16 cellular contexts compared by ENCODE assay signal in the genomic region with DNA sequence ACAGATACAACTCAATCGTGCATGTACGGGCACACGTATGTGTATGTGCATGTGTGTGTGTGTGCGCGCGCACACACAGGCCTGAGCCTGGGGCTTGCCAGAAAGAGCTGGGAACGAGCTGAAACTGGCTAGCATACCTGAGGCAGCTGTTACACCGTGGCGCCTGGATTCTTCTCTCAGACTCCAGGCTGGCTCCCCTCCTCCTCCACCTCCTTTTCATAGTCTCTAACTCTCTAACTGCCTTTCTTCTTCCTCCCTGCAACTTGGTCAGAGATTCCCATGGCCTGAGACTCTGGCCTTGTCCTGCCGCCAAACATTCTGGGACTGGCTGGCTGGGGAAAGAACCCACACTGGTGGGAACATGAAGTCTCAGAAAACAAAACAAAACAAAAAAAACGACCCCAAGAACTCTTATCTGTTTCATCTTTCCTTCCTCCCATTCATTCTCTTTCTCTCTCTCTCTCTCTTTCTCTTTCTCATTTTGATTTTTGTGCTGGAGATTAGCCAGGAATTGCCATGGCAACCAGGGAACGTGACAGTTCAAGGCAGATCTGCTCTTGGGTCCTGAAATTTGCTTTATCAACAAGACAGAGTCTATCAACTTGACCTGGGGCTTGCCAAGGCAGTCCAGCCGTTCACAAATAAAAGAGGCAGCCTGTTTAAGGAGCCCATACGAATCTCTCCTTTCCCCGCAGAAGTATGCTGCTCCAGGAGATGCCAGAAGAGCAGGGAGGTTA.
DNase-seq lines count a peak whose midpoint lies in the region; ATAC-seq lines count a peak whose summit lies in the region.
"Had no signal": no experiment of that assay in that cellular context is flagged by ENCODE, and none has a peak within 500 bp of the region (broad histone marks: within the 10 kb centered on the region; RNA-seq: fewer than 3 reads in every experiment).

No MANE protein-coding gene starts in this region.

- H3K4me2 ChIP-seq in trophoblast cell (ENCODE audit: low read length): no peak overlapping the region
- H3K4me2 ChIP-seq: BLaER1 treated with 17β-estradiol and CSF1 and Interleukin-3, amounts not matched to agents 10 nM and 100 nM had no signal

- H3K79me1 ChIP-seq in trophoblast cell (ENCODE audit: low read length): peaks cover 6% of the 10 kb centered on the region

- H3K4me3 ChIP-seq in SJCRH30 (peak overlapping the region; percentile 21), right cardiac atrium (ENCODE audit: low read length) (peak overlapping the region; percentile 15), trophoblast cell (ENCODE audit: low read depth, low read length) (no peak overlapping the region)
- H3K4me3 ChIP-seq: BLaER1 treated with 17β-estradiol and CSF1 and Interleukin-3, amounts not matched to agents 10 nM and 100 nM; GM12878; MG63; SJSA1 had no signal

- no peak overlapping the region for H3K9ac ChIP-seq in trophoblast cell (ENCODE audit: low read length)
- H3K9ac ChIP-seq: BLaER1 treated with 17β-estradiol and CSF1 and Interleukin-3, amounts not matched to agents 10 nM and 100 nM had no signal

- H3K14ac ChIP-seq in trophoblast cell (ENCODE audit: low read length): no peak overlapping the region

- peak overlapping the region; percentile 45 for H3K18ac ChIP-seq in trophoblast cell (ENCODE audit: low read length)

- no peaks in the 10 kb centered on the region for H3K27me3 ChIP-seq in SJCRH30
- no peaks in the 10 kb centered on the region for H3K27me3 ChIP-seq in right cardiac atrium (ENCODE audit: control insufficient read depth, insufficient read depth)
- H3K27me3 ChIP-seq in trophoblast cell (ENCODE audit: insufficient read depth, low read length): no peaks in the 10 kb centered on the region
- H3K27me3 ChIP-seq: BLaER1 treated with 17β-estradiol and CSF1 and Interleukin-3, amounts not matched to agents 10 nM and 100 nM; MG63; SJSA1 had no signal

- no peak overlapping the region for H2AK5ac ChIP-seq in trophoblast cell (ENCODE audit: low read length)

- no peaks in the 10 kb centered on the region for H3K9me3 ChIP-seq in SJCRH30 (replicated peaks)
- H3K9me3 ChIP-seq in right cardiac atrium (ENCODE audit: control insufficient read depth, low read length): no peaks in the 10 kb centered on the region
- H3K9me3 ChIP-seq in trophoblast cell (ENCODE audit: insufficient read depth, low read depth, low read length): no peaks in the 10 kb centered on the region
- H3K9me3 ChIP-seq: BLaER1 treated with 17β-estradiol and CSF1 and Interleukin-3, amounts not matched to agents 10 nM and 100 nM; MG63; SJSA1 had no signal

- peak overlapping the region; percentile 77 for H3K27ac ChIP-seq in SJCRH30
- peak overlapping the region; percentile 37 for H3K27ac ChIP-seq in right cardiac atrium (ENCODE audit: low read length)
- H3K27ac ChIP-seq in trophoblast cell (ENCODE audit: low read depth, low read length): peak overlapping the region; percentile 61
- H3K27ac ChIP-seq: BLaER1 treated with 17β-estradiol and CSF1 and Interleukin-3, amounts not matched to agents 10 nM and 100 nM; SJSA1 had no signal

- H4K8ac ChIP-seq in trophoblast cell (ENCODE audit: low read depth, low read length): peak overlapping the region; percentile 38

- peak overlapping the region; percentile 58 for H2BK5ac ChIP-seq in trophoblast cell (ENCODE audit: low read depth, low read length, poor library complexity)

- DNase-seq in NCI-H146 (lab: John Stamatoyannopoulos, UW) (peak; percentile 76), SJCRH30 (peak; percentile 77 to 78), right cardiac atrium (peak; percentile 14 to 70 (median 61)), trophoblast cell (peak; percentile 63 to 81), NCI-H128 (lab: John Stamatoyannopoulos, UW; ENCODE audit: unreplicated experiment) (no peak), posterior cingulate gyrus (no peak), D341Med (ENCODE audit: low spot score) (no peak), HCEC 1CT (no peak)
- DNase-seq: activated CD8-positive, alpha-beta memory T cell treated with anti-CD3 and anti-CD28 coated beads, Interleukin-2, amount 10 ng/mL, durations not matched to agents 7 days and 5 days; activated naive CD4-positive, alpha-beta T cell treated with anti-CD3 and anti-CD28 coated beads for 36 hours; cerebellar nuclear complex; MG63; NCI-H82 had no signal

- H3K23ac ChIP-seq in trophoblast cell (ENCODE audit: low read length): no peak overlapping the region

- H2BK12ac ChIP-seq in trophoblast cell (ENCODE audit: low read length): peak overlapping the region; percentile 84

- peak overlapping the region; percentile 83 for H2BK120ac ChIP-seq in trophoblast cell (ENCODE audit: insufficient read depth, low read length, poor library complexity)

- no peak overlapping the region for H4K12ac ChIP-seq in trophoblast cell (ENCODE audit: low read depth, low read length)

- 44% methylated on average over 15 of the region's 15 CpGs for WGBS in right cardiac atrium
- WGBS in trophoblast cell (ENCODE audit: extremely low coverage, insufficient coverage, insufficient read length): no CpG with 5 or more reads among the region's 15 CpGs

- peak overlapping the region; percentile 55 for H3K4ac ChIP-seq in trophoblast cell (ENCODE audit: low read depth, low read length)

- H3K79me2 ChIP-seq in trophoblast cell (ENCODE audit: control insufficient read depth, insufficient read depth, low read length, poor library complexity): no peaks in the 10 kb centered on the region

- H3K36me3 ChIP-seq in SJCRH30: no peaks in the 10 kb centered on the region
- no peaks in the 10 kb centered on the region for H3K36me3 ChIP-seq in trophoblast cell (ENCODE audit: control insufficient read depth in 1 of 2, insufficient read depth in 2 of 2, low read length in 2 of 2)
- H3K36me3 ChIP-seq: BLaER1 treated with 17β-estradiol and CSF1 and Interleukin-3, amounts not matched to agents 10 nM and 100 nM; MG63; SJSA1 had no signal

- H2AFZ ChIP-seq in trophoblast cell (ENCODE audit: insufficient read depth, low read length, poor library complexity): peak overlapping the region; percentile 71

- intact Hi-C loops in right cardiac atrium (cut with DNase I): no loop called here
- intact Hi-C loops in posterior cingulate gyrus (cut with DNase I): no loop called here

- H3K4me1 ChIP-seq in SJCRH30: peaks cover 38% of the 10 kb centered on the region; the same call in 1 of the 2 replicates
- peaks cover 2% of the 10 kb centered on the region for H3K4me1 ChIP-seq in right cardiac atrium (ENCODE audit: control insufficient read depth, insufficient read depth, low read length)
- H3K4me1 ChIP-seq in trophoblast cell (ENCODE audit: control insufficient read depth in 1 of 2, insufficient read depth in 2 of 2, low read length in 2 of 2): peaks cover 5 to 9% of the 10 kb centered on the region in 2 experiments

- peak overlapping the region; percentile 73 for H4K91ac ChIP-seq in trophoblast cell (ENCODE audit: low read depth, low read length)

- ATAC-seq in right cardiac atrium: peak in 1 of 2 donors; percentile 57
- ATAC-seq: activated CD8-positive, alpha-beta memory T cell treated with anti-CD3 and anti-CD28 coated beads, Interleukin-2, amount 10 ng/mL, durations not matched to agents 7 days and 5 days; GM12878 had no signal

Comparison
In these comparisons a context has a peak if more than half of its experiments do, and no peak if none do; other contexts are left out.
1. DNase-seq: peak in NCI-H146 (single experiment), SJCRH30 (2 of 2), right cardiac atrium (3 of 3) and trophoblast cell (2 of 2); none in NCI-H128 (single experiment), posterior cingulate gyrus (0 of 10), D341Med (single experiment) and HCEC 1CT (single experiment).
2. Peak in every context shown above with its lines, with median percentiles within 50 percentile points of each other: H3K27ac ChIP-seq.